Comparison of ENCODE assay signal across 1 cellular context in genomic region chr4:11250510-11250909, GRCh38.
TF ChIP-seq lines count a peak whose summit lies in the region.

No MANE protein-coding gene starts in this region.

TF ChIP-seq in GM12878, 131 proteins besides CTCF, POLR2A, EP300 and RAD21 (continued from another document):
- TF ChIP-seq CREB1 (IDR thresholded peaks at IDR 0.05; ENCODE audit: low read depth) (no peak), EED (IDR thresholded peaks at IDR 0.05; ENCODE audit: low read depth) (no peak), RUNX3 (IDR thresholded peaks at IDR 0.05; ENCODE audit: low read length) (no peak), ZBTB33 (IDR thresholded peaks at IDR 0.05) (no peak), YBX1 (IDR thresholded peaks at IDR 0.05) (no peak), HDGF (IDR thresholded peaks at IDR 0.05) (no peak), TCF7 (IDR thresholded peaks at IDR 0.05; ENCODE audit: borderline replicate concordance) (no peak)
